In genomic region chr18:21981489-21981888, GRCh38 we compare ENCODE assay signal across 7 cellular contexts.
A peak's percentile ranks its signal among the peaks of the same experiment; 100 is the strongest.
DNase-seq lines count a peak whose midpoint lies in the region; ATAC-seq, FAIRE-seq and TF ChIP-seq lines count a peak whose summit lies in the region.
"Not testable (repeated sequence)": the region's sequence is repeated elsewhere in the genome, so short reads cannot be mapped to it uniquely, and the experiment has no call there.

No MANE protein-coding gene starts in this region.

- H3K36me3 ChIP-seq in HUES48 (ENCODE audit: control insufficient read depth, insufficient read depth, low read length); cardiac muscle cell; HepG2 (replicated peaks in 1 of 2; ENCODE audit: control insufficient read depth in 1 of 2, insufficient read depth in 2 of 2, low read length in 2 of 2); right lobe of liver: not testable (repeated sequence)

- H3K27ac ChIP-seq in HUES48 (ENCODE audit: low read depth, low read length) (peak overlapping the region; percentile 27), cardiac muscle cell (peak overlapping the region; percentile 87), right lobe of liver (peak overlapping the region in 2 of 3 donors; percentile 60 to 67)
- not testable (repeated sequence) for H3K27ac ChIP-seq in HepG2 (ENCODE audit: extremely low read length, insufficient read depth, low read length)

- not testable (repeated sequence) for H2AFZ ChIP-seq in HepG2 (ENCODE audit: low read length)

- not testable (repeated sequence) for TF ChIP-seq POLR2A in HepG2 (IDR thresholded peaks at IDR 0.05; ENCODE audit: insufficient read depth in 1 of 2, low read depth in 2 of 2, low read length in 2 of 2); right lobe of liver (IDR thresholded peaks at IDR 0.05)

- not testable (repeated sequence) for H3K4me3 ChIP-seq in HUES48 (ENCODE audit: low read depth, low read length); cardiac muscle cell; HepG2 (replicated peaks in 1 of 3; ENCODE audit: insufficient read depth in 1 of 3, low read depth in 2 of 3, low read length in 3 of 3); right lobe of liver

- H3K36me3 Mint-ChIP-seq in nephron progenitor cell (ENCODE audit: low read depth) = peaks cover 11% of the 10 kb centered on the region
- H3K36me3 Mint-ChIP-seq in progenitor cell of endocrine pancreas (ENCODE audit: insufficient read depth) = not testable (repeated sequence)

- H4K20me1 ChIP-seq in HepG2 (ENCODE audit: insufficient read depth, low read length) = not testable (repeated sequence)

- TF ChIP-seq CTCF in cardiac muscle cell (IDR thresholded peaks at IDR 0.05; ENCODE audit: low read depth, low read length); HepG2 (CRISPR knock-in tag; IDR thresholded peaks at IDR 0.05); right lobe of liver (IDR thresholded peaks at IDR 0.05); nephron progenitor cell (IDR thresholded peaks at IDR 0.05); progenitor cell of endocrine pancreas (IDR thresholded peaks at IDR 0.05; ENCODE audit: unreplicated experiment): not testable (repeated sequence)

- not testable (repeated sequence) for BruUV-seq in HepG2 (replicated peaks; lab: Mats Ljungman, UMichigan)

- not testable (repeated sequence) for ATAC-seq in HepG2, right lobe of liver

- in situ Hi-C loops in HepG2 (cut with HindIII; ENCODE audit: extremely low pct_ligation_motif_present, low pct_unique_long_range_greater_than_20kb) = loop anchor here (10.0 kb wide), 1 partner anchor 183 kb away; the partner anchor contains the start of gene GATA6

- peaks cover 12% of the 10 kb centered on the region for H3K4me1 ChIP-seq in HUES48 (ENCODE audit: control insufficient read depth, insufficient read depth, low read length)
- H3K4me1 ChIP-seq in cardiac muscle cell (ENCODE audit: low read depth) = peaks cover 36% of the 10 kb centered on the region
- peaks cover 40% of the 10 kb centered on the region for H3K4me1 ChIP-seq in HepG2 (ENCODE audit: insufficient read depth, low read length)
- peaks cover 0 to 14% (median 7%) of the 10 kb centered on the region in 4 donors for H3K4me1 ChIP-seq in right lobe of liver

- DNase-seq in cardiac muscle cell (ENCODE audit: low read depth in 1 of 2, low spot score in 1 of 2); HepG2 (ENCODE audit: low spot score); nephron progenitor cell; progenitor cell of endocrine pancreas (ENCODE audit: low spot score, unreplicated experiment): not testable (repeated sequence)
- DNase-seq in right lobe of liver (peak in 1 of 3 donors; percentile 34), mesenteric fat pad (ENCODE audit: low spot score) (peak; percentile 53)

- H3K4me1 Mint-ChIP-seq in nephron progenitor cell (peaks cover 49% of the 10 kb centered on the region), progenitor cell of endocrine pancreas (ENCODE audit: low read depth) (peaks cover 39% of the 10 kb centered on the region)

- H3K9me3 Mint-ChIP-seq in nephron progenitor cell = peaks cover 26% of the 10 kb centered on the region
- H3K9me3 Mint-ChIP-seq in progenitor cell of endocrine pancreas (ENCODE audit: low read depth) = not testable (repeated sequence)

- H3K9ac ChIP-seq in HUES48 (ENCODE audit: low read depth, low read length); HepG2 (ENCODE audit: insufficient read depth, low read depth, low read length): not testable (repeated sequence)

- peak overlapping the region; percentile 67 for H3K4me2 ChIP-seq in HepG2 (ENCODE audit: low read depth, low read length)

- H3K27ac Mint-ChIP-seq in nephron progenitor cell (peak overlapping the region; percentile 82), progenitor cell of endocrine pancreas (peak overlapping the region; percentile 97)

- TF ChIP-seq EP300 in HepG2 (IDR thresholded peaks at IDR 0.05; ENCODE audit: low read depth in 2 of 2, low read length in 2 of 2); HepG2 (CRISPR knock-in tag; IDR thresholded peaks at IDR 0.05; ENCODE audit: borderline replicate concordance): not testable (repeated sequence)

- not testable (repeated sequence) for H3K27me3 ChIP-seq in HUES48 (ENCODE audit: control insufficient read depth, insufficient read depth, low read length); cardiac muscle cell; HepG2 (ENCODE audit: control insufficient read depth in 1 of 2, insufficient read depth in 2 of 2, low read length in 2 of 2); right lobe of liver

- not testable (repeated sequence) for H3K27me3 Mint-ChIP-seq in nephron progenitor cell (ENCODE audit: low read depth, poor library complexity); progenitor cell of endocrine pancreas

- intact Hi-C loops in HepG2 (cut with micrococcal nuclease; ENCODE audit: unreplicated experiment) = loop anchor here (10.0 kb wide), 1 partner anchor 53 kb away; no protein-coding TSS in a partner anchor
- intact Hi-C loops in right lobe of liver (cut with DNase I) = not testable (repeated sequence)

- not testable (repeated sequence) for H3K9me3 ChIP-seq in HUES48 (ENCODE audit: control insufficient read depth, insufficient read depth, low read length); cardiac muscle cell (ENCODE audit: low read depth); HepG2 (ENCODE audit: low read length); right lobe of liver

- CTCF ChIA-PET in HepG2 (lab: Yijun Ruan, JAX; ENCODE audit: low intra/inter-chr PET ratio, low total read pairs) = not testable (repeated sequence)

- FAIRE-seq in HepG2 (lab: Jason Lieb, UNC) = not testable (repeated sequence)

- TF ChIP-seq RAD21 in HepG2 (CRISPR knock-in tag; IDR thresholded peaks at IDR 0.05) = not testable (repeated sequence)

- 78% methylated on average over 11 of the region's 11 CpGs for WGBS in HepG2 (ENCODE audit: low lambda C conversion rate)
- 90% methylated on average over 4 of the region's 11 CpGs for WGBS in right lobe of liver (ENCODE audit: insufficient coverage, low coverage, low lambda C conversion rate, missing lambda C conversion rate)

- POLR2A ChIA-PET in HepG2 (lab: Yijun Ruan, JAX) = interaction anchor here (0.9 to 1.5 kb wide), 4 partner anchors 20 to 213 kb away, joined by 3 to 7 read pairs (median 4); no protein-coding TSS in a partner anchor

- peak overlapping the region; percentile 3 for H3K4me3 Mint-ChIP-seq in nephron progenitor cell
- H3K4me3 Mint-ChIP-seq in progenitor cell of endocrine pancreas (ENCODE audit: low read depth) = peak overlapping the region; percentile 24

- not testable (repeated sequence) for H3K79me2 ChIP-seq in HepG2 (ENCODE audit: insufficient read depth, low read length)
